In the genomic region with DNA sequence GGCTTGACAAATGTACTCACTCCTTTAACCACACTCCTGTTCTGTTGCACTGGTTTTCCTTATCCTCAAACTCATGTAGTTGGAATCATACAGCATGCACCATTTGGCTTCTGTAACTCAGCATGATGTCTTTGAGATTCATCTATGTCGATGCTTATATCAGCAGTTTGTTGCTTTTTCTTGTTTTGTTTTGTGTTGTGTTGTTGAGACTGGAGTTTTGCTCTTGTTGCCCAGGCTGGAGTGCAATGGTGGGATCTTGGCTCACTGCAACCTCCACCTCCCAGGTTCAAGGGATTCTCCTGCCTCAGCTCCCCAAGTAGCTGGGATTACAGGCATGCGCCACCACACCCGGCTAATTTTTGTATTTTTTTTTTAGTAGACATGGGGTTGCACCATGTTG, we compare ENCODE assay signal across 7 cellular contexts. TPM values are rescaled to one million over a fixed set of nuclear protein-coding genes. Genes with fewer than 3 reads are reported as not detected.
DNase-seq lines count a peak whose midpoint lies in the region; ATAC-seq, FAIRE-seq and TF ChIP-seq lines count a peak whose summit lies in the region.
"Not testable (repeated sequence)": the region's sequence is repeated elsewhere in the genome, so short reads cannot be mapped to it uniquely, and the experiment has no call there.

No MANE protein-coding gene starts in this region.

- not testable (repeated sequence) for ATAC-seq in CD8-positive, alpha-beta T cell; T-helper 17 cell; activated T-cell treated with anti-CD3 and anti-CD28 coated beads, Interleukin-2, amount 50 U/mL, for 72 hours (replicated peaks in 1 of 2); activated naive CD8-positive, alpha-beta T cell treated with anti-CD3 and anti-CD28 coated beads, Interleukin-2, amount 10 ng/mL, durations not matched to agents 7 days and 5 days (ENCODE audit: low read depth); stimulated activated effector memory CD8-positive, alpha-beta T cell treated with anti-CD3 and anti-CD28 coated beads, Interleukin-12 subunit alpha, Interleukin-12 subunit beta, amount 100 ng/mL, for 72 hours

- not testable (repeated sequence) for H3K9me3 Mint-ChIP-seq in CD8-positive, alpha-beta T cell; HFFc6; activated T-cell treated with anti-CD3 and anti-CD28 coated beads, Interleukin-2, amount 50 U/mL, for 72 hours; activated naive CD8-positive, alpha-beta T cell treated with anti-CD3 and anti-CD28 coated beads, Interleukin-2, amount 10 ng/mL, durations not matched to agents 7 days and 5 days; stimulated activated effector memory CD8-positive, alpha-beta T cell treated with anti-CD3 and anti-CD28 coated beads, Interleukin-12 subunit alpha, Interleukin-12 subunit beta, amount 100 ng/mL, for 72 hours

- H3K27me3 ChIP-seq in CD8-positive, alpha-beta T cell (ENCODE audit: insufficient read depth, low read length); keratinocyte (ENCODE audit: control insufficient read depth, extremely low read depth, insufficient read depth, low read length): not testable (repeated sequence)

- peaks cover 95% of the 10 kb centered on the region for H3K4me1 ChIP-seq in CD8-positive, alpha-beta T cell (ENCODE audit: insufficient read depth, low read length)
- not testable (repeated sequence) for H3K4me1 ChIP-seq in keratinocyte (ENCODE audit: control insufficient read depth, extremely low read depth, insufficient read depth, low read length)

- H3K9me1 ChIP-seq in keratinocyte (ENCODE audit: control insufficient read depth, extremely low read depth, insufficient read depth, low read length), result not testable (repeated sequence)

- not testable (repeated sequence) for H4K20me1 ChIP-seq in keratinocyte (ENCODE audit: control insufficient read depth, extremely low read depth, insufficient read depth, low read length)

- H3K36me3 ChIP-seq in CD8-positive, alpha-beta T cell (ENCODE audit: insufficient read depth, low read length), result peaks cover 14% of the 10 kb centered on the region
- peaks cover 9 to 35% of the 10 kb centered on the region in 2 experiments for H3K36me3 ChIP-seq in keratinocyte (ENCODE audit: control insufficient read depth in 2 of 2, extremely low read depth in 1 of 2, insufficient read depth in 2 of 2, low read length in 2 of 2)

- H2AFZ ChIP-seq in keratinocyte (ENCODE audit: control insufficient read depth, low read length), result not testable (repeated sequence)

- H3K36me3 Mint-ChIP-seq in CD8-positive, alpha-beta T cell, result peaks cover 90% of the 10 kb centered on the region
- peaks cover 76% of the 10 kb centered on the region for H3K36me3 Mint-ChIP-seq in HFFc6 (ENCODE audit: low read depth)
- H3K36me3 Mint-ChIP-seq in T-helper 17 cell (ENCODE audit: low read depth), result peaks cover 19% of the 10 kb centered on the region
- peaks cover 13 to 47% of the 10 kb centered on the region in 2 donors for H3K36me3 Mint-ChIP-seq in activated T-cell treated with anti-CD3 and anti-CD28 coated beads, Interleukin-2, amount 50 U/mL, for 72 hours (ENCODE audit: insufficient read depth in 2 of 2)
- H3K36me3 Mint-ChIP-seq in activated naive CD8-positive, alpha-beta T cell treated with anti-CD3 and anti-CD28 coated beads, Interleukin-2, amount 10 ng/mL, durations not matched to agents 7 days and 5 days, result peaks cover 61% of the 10 kb centered on the region
- peaks cover 38% of the 10 kb centered on the region for H3K36me3 Mint-ChIP-seq in stimulated activated effector memory CD8-positive, alpha-beta T cell treated with anti-CD3 and anti-CD28 coated beads, Interleukin-12 subunit alpha, Interleukin-12 subunit beta, amount 100 ng/mL, for 72 hours

- not testable (repeated sequence) for DNase-seq in CD8-positive, alpha-beta T cell; HFFc6; T-helper 17 cell; activated T-cell treated with anti-CD3 and anti-CD28 coated beads, Interleukin-2, amount 50 U/mL, for 72 hours; activated naive CD8-positive, alpha-beta T cell treated with anti-CD3 and anti-CD28 coated beads, Interleukin-2, amount 10 ng/mL, durations not matched to agents 7 days and 5 days; keratinocyte (ENCODE audit: low read depth, low spot score); stimulated activated effector memory CD8-positive, alpha-beta T cell treated with anti-CD3 and anti-CD28 coated beads, Interleukin-12 subunit alpha, Interleukin-12 subunit beta, amount 100 ng/mL, for 72 hours (ENCODE audit: low spot score in 2 of 2)

- not testable (repeated sequence) for H3K9me3 ChIP-seq in CD8-positive, alpha-beta T cell (ENCODE audit: low read length); T-helper 17 cell (ENCODE audit: control insufficient read depth, low read length, poor library complexity, severe bottlenecking); keratinocyte (ENCODE audit: control insufficient read depth, low read depth, low read length)

- peak; percentile 41 for FAIRE-seq in keratinocyte (lab: Jason Lieb, UNC)

- TF ChIP-seq CTCF in CD8-positive, alpha-beta T cell (IDR thresholded peaks at IDR 0.05); HFFc6 (IDR thresholded peaks at IDR 0.05); keratinocyte (optimal IDR thresholded peaks at IDR 0.05 in 1 of 3, IDR thresholded peaks at IDR 0.05 in 1 of 3, conservative IDR thresholded peaks at IDR 0.05 in 1 of 3; ENCODE audit: extremely low read depth in 1 of 3, insufficient read depth in 2 of 3, low read length in 3 of 3): not testable (repeated sequence)

- H3K27ac Mint-ChIP-seq in CD8-positive, alpha-beta T cell, result peak overlapping the region; percentile 85
- peak overlapping the region; percentile 33 for H3K27ac Mint-ChIP-seq in HFFc6
- not testable (repeated sequence) for H3K27ac Mint-ChIP-seq in T-helper 17 cell
- H3K27ac Mint-ChIP-seq in activated T-cell treated with anti-CD3 and anti-CD28 coated beads, Interleukin-2, amount 50 U/mL, for 72 hours, result peak overlapping the region; percentile 90
- H3K27ac Mint-ChIP-seq in activated naive CD8-positive, alpha-beta T cell treated with anti-CD3 and anti-CD28 coated beads, Interleukin-2, amount 10 ng/mL, durations not matched to agents 7 days and 5 days, result peak overlapping the region; percentile 0
- H3K27ac Mint-ChIP-seq in stimulated activated effector memory CD8-positive, alpha-beta T cell treated with anti-CD3 and anti-CD28 coated beads, Interleukin-12 subunit alpha, Interleukin-12 subunit beta, amount 100 ng/mL, for 72 hours, result peak overlapping the region; percentile 75

- not testable (repeated sequence) for H3K27ac ChIP-seq in CD8-positive, alpha-beta T cell (ENCODE audit: low read depth, low read length); keratinocyte (ENCODE audit: control insufficient read depth, insufficient read depth, low read length)

- peak overlapping the region; percentile 1 for H3K4me3 Mint-ChIP-seq in CD8-positive, alpha-beta T cell
- H3K4me3 Mint-ChIP-seq in HFFc6; activated T-cell treated with anti-CD3 and anti-CD28 coated beads, Interleukin-2, amount 50 U/mL, for 72 hours; activated naive CD8-positive, alpha-beta T cell treated with anti-CD3 and anti-CD28 coated beads, Interleukin-2, amount 10 ng/mL, durations not matched to agents 7 days and 5 days; stimulated activated effector memory CD8-positive, alpha-beta T cell treated with anti-CD3 and anti-CD28 coated beads, Interleukin-12 subunit alpha, Interleukin-12 subunit beta, amount 100 ng/mL, for 72 hours: not testable (repeated sequence)
- peak overlapping the region; percentile 42 for H3K4me3 Mint-ChIP-seq in T-helper 17 cell

- not testable (repeated sequence) for H3K4me2 ChIP-seq in keratinocyte (ENCODE audit: control insufficient read depth, extremely low read depth, insufficient read depth, low read depth, low read length)

- peaks cover 94% of the 10 kb centered on the region for H3K4me1 Mint-ChIP-seq in CD8-positive, alpha-beta T cell (ENCODE audit: low read depth)
- H3K4me1 Mint-ChIP-seq in HFFc6 (ENCODE audit: low read depth) (peaks cover 71% of the 10 kb centered on the region), T-helper 17 cell (peaks cover 60% of the 10 kb centered on the region)
- peaks cover 96% of the 10 kb centered on the region for H3K4me1 Mint-ChIP-seq in activated T-cell treated with anti-CD3 and anti-CD28 coated beads, Interleukin-2, amount 50 U/mL, for 72 hours (ENCODE audit: low read depth)
- peaks cover 67% of the 10 kb centered on the region for H3K4me1 Mint-ChIP-seq in activated naive CD8-positive, alpha-beta T cell treated with anti-CD3 and anti-CD28 coated beads, Interleukin-2, amount 10 ng/mL, durations not matched to agents 7 days and 5 days
- peaks cover 77% of the 10 kb centered on the region for H3K4me1 Mint-ChIP-seq in stimulated activated effector memory CD8-positive, alpha-beta T cell treated with anti-CD3 and anti-CD28 coated beads, Interleukin-12 subunit alpha, Interleukin-12 subunit beta, amount 100 ng/mL, for 72 hours

- dilution Hi-C loops in keratinocyte (cut with MboI; ENCODE audit: extremely low pct_ligation_motif_present, low sequenced_read_pairs), result not testable (repeated sequence)

- CTCF ChIA-PET in CD8-positive, alpha-beta T cell (lab: Charles Lee), result interaction anchor here (0.7 to 1.6 kb wide), 4 partner anchors 17 to 57 kb away, joined by 3 to 4 read pairs (median 4); no protein-coding TSS in a partner anchor

- H3K9ac ChIP-seq in keratinocyte (ENCODE audit: control insufficient read depth, extremely low read depth, insufficient read depth, low read length), result not testable (repeated sequence)

- intact Hi-C loops in CD8-positive, alpha-beta T cell (cut with DNase I, micrococcal nuclease), result loop anchor here in 1 of 2 experiments (5.0 kb wide), 1 partner anchor 35 kb away; no protein-coding TSS in a partner anchor

- not testable (repeated sequence) for H3K27me3 Mint-ChIP-seq in CD8-positive, alpha-beta T cell (ENCODE audit: low read depth); HFFc6 (ENCODE audit: insufficient read depth); T-helper 17 cell; activated T-cell treated with anti-CD3 and anti-CD28 coated beads, Interleukin-2, amount 50 U/mL, for 72 hours (ENCODE audit: low read depth); activated naive CD8-positive, alpha-beta T cell treated with anti-CD3 and anti-CD28 coated beads, Interleukin-2, amount 10 ng/mL, durations not matched to agents 7 days and 5 days

- peaks cover 51% of the 10 kb centered on the region for H3K79me2 ChIP-seq in keratinocyte (ENCODE audit: control insufficient read depth, insufficient read depth, low read length)

- H3K4me3 ChIP-seq in CD8-positive, alpha-beta T cell (ENCODE audit: low read depth, low read length); keratinocyte (ENCODE audit: control insufficient read depth in 2 of 3, extremely low read depth in 1 of 3, insufficient read depth in 2 of 3, low read depth in 1 of 3, low read length in 3 of 3): not testable (repeated sequence)

- POLR2A ChIA-PET in CD8-positive, alpha-beta T cell (lab: Charles Lee), result interaction anchor here (1.0 to 2.7 kb wide), 2 partner anchors 12 to 22 kb away, joined by 3 to 9 read pairs; no protein-coding TSS in a partner anchor
- POLR2A ChIA-PET in activated naive CD8-positive, alpha-beta T cell treated with anti-CD3 and anti-CD28 coated beads, Interleukin-2, amount 10 ng/mL, durations not matched to agents 7 days and 5 days (lab: Charles Lee), result interaction anchor here (0.9 kb wide), 1 partner anchor 21 kb away, joined by 3 read pairs; no protein-coding TSS in a partner anchor

RNA-seq across cellular contexts. Expression of a gene that starts 44.9 kb away (rescaled TPM):
- total RNA-seq in CD8-positive, alpha-beta T cell, result 100 to 1,000 TPM; 301 to 311 TPM
- 10 to 100 TPM; 59.0 to 79.2 (median 62.8) TPM for total RNA-seq in HFFc6 (2021; fragmentation: NEBNext Ultra II Directional; extraction: Animal tissue kit (Norgen Biotek cat#: 25700))
- 100 to 1,000 TPM; 107 to 124 TPM for total RNA-seq in T-helper 17 cell
- total RNA-seq in activated T-cell treated with anti-CD3 and anti-CD28 coated beads, Interleukin-2, amount 50 U/mL, for 72 hours, result 10 to 100 TPM; 49.2 to 56.4 TPM
- 100 to 1,000 TPM; 106 TPM for total RNA-seq in activated naive CD8-positive, alpha-beta T cell treated with anti-CD3 and anti-CD28 coated beads, Interleukin-2, amount 10 ng/mL, durations not matched to agents 7 days and 5 days
- polyA plus RNA-seq in keratinocyte, result 33.6 to 81.3 TPM (median 46.1 TPM) in 3 replicates
- polyA plus RNA-seq in keratinocyte (2011; ENCODE audit: low read depth), result 30.4 TPM
- polyA plus RNA-seq in keratinocyte (2011; cell fraction: cytosol; rRNA removed), result 46.4 and 88.3 TPM in 2 replicates
- polyA plus RNA-seq in keratinocyte (2011; cell fraction: nucleus; rRNA removed), result 43.9 and 57.0 TPM in 2 replicates
- 55.1 and 72.2 TPM in 2 replicates for polyA plus RNA-seq in keratinocyte (2012; ENCODE audit: low replicate concordance)
- 3.4 to 32.1 TPM (median 12.9 TPM) in 3 replicates for polyA minus RNA-seq in keratinocyte
- 39.1 TPM for polyA minus RNA-seq in keratinocyte (2011; cell fraction: cytosol; rRNA and poly(A)+ RNA removed)
- polyA minus RNA-seq in keratinocyte (2011; cell fraction: nucleus; rRNA and poly(A)+ RNA removed), result 15.8 and 31.2 TPM in 2 replicates
